ENCODE assay signal across 1 cellular context in the genomic region with DNA sequence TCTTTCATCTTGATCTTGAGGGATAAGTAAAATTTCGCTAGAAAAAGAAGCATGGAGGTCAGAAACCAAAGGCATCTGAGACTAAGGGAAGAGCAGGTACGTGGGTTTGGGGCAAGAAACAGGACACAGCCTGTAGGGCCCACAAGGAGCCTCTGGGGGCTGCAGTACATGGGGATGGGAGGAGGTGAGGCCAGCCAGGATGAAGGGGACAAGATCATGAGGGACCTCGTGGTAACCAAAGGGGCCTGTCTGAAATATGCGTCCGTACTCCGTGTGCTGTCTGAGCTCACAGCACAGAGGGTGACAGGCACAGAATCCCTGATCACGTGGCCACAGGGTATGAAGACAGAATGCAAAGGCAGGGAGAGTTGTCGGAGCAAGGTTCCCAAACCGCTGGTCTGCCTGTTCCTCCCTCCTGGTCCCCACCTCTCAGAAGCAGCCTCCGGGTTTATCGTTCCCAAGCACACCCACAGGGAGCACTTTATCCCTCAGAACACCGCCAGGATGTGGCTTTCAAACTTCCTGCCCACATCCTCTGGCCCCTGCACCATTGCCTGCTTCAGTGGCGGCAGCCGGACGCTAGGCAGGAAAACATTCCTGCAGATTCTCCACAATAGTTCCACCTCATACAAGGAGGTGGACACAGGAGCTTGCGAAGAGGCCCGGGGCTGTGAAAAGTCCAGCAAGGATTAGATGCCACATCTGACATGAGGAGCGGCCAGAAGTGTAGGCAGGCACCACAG.
TF ChIP-seq lines count a peak whose summit lies in the region.

No MANE protein-coding gene starts in this region.

TF ChIP-seq in GM12878, 131 proteins besides CTCF, POLR2A, EP300 and RAD21:
- TF ChIP-seq RUNX3 (IDR thresholded peaks at IDR 0.05; ENCODE audit: low read length) (peak; percentile 34; the same call in 1 of the 2 replicates), ETV6 (conservative IDR thresholded peaks at IDR 0.05 in 1 of 2, IDR thresholded peaks at IDR 0.05 in 1 of 2; ENCODE audit: borderline replicate concordance in 1 of 2, low read depth in 1 of 2) (no peak), TARDBP (IDR thresholded peaks at IDR 0.05; ENCODE audit: borderline replicate concordance) (no peak), CREM (IDR thresholded peaks at IDR 0.05; ENCODE audit: low read depth) (no peak), USF1 (IDR thresholded peaks at IDR 0.05; ENCODE audit: borderline replicate concordance, extremely low read length, insufficient read depth, low read depth, low read length) (peak; percentile 58), TCF3 (IDR thresholded peaks at IDR 0.05; ENCODE audit: borderline replicate concordance, insufficient read depth, low read depth, low read length) (no peak), PML (IDR thresholded peaks at IDR 0.05; ENCODE audit: low read length) (no peak), ESRRA (IDR thresholded peaks at IDR 0.05; ENCODE audit: low read length) (no peak), NFXL1 (IDR thresholded peaks at IDR 0.05; ENCODE audit: borderline replicate concordance) (no peak), PAX5 (IDR thresholded peaks at IDR 0.05; ENCODE audit: borderline replicate concordance, low read depth, low read length) (no peak), SIX5 (IDR thresholded peaks at IDR 0.05; ENCODE audit: low read depth, low read length, severe bottlenecking) (no peak), EZH2 (IDR thresholded peaks at IDR 0.05; ENCODE audit: borderline replicate concordance, control insufficient read depth, low read depth, low read length) (no peak), TCF12 (IDR thresholded peaks at IDR 0.05; ENCODE audit: low read depth, low read length) (no peak), ZNF24 (IDR thresholded peaks at IDR 0.05) (no peak), SMARCA5 (IDR thresholded peaks at IDR 0.05) (no peak)
TF ChIP-seq in GM12878: peak in this region for 2.
